15 cellular contexts compared by ENCODE assay signal in the genomic region with DNA sequence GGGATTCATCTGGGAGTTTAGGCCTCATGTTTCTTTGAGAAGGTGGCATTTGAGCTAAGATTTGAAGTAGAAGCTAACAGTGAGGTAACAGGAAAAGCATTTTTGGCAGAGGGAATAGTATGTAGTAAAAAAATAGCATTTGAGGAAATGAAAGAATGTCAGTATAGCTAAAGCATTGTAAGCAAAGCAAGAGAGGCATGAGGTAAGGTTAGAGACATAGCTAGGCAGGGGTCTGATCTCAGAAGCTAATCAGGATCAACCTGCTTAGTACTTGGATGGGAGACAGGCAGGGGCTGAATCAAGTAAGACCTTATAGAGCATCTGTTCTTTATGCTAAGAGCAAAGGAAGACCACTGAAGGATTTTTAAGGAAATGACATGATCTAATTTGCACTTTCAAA. TPM values are rescaled to one million over a fixed set of nuclear protein-coding genes. Genes with fewer than 3 reads are reported as not detected.
DNase-seq lines count a peak whose midpoint lies in the region; ATAC-seq and TF ChIP-seq lines count a peak whose summit lies in the region.
"Had no signal": no experiment of that assay in that cellular context is flagged by ENCODE, and none has a peak within 500 bp of the region (broad histone marks: within the 10 kb centered on the region; RNA-seq: fewer than 3 reads in every experiment).

No MANE protein-coding gene starts in this region.

- H3K4me2 ChIP-seq in MM.1S (ENCODE audit: low read depth, low read length) (peak overlapping the region; percentile 5; the same call in 1 of the 2 replicates), GM23248 (ENCODE audit: unreplicated experiment) (no peak overlapping the region)
- H3K4me2 ChIP-seq: smooth muscle cell had no signal

- in situ Hi-C loops in GM23248 (cut with MboI), result no loop called here

- H3K4me3 ChIP-seq in MM.1S (ENCODE audit: low read length), result no peak overlapping the region
- no peak overlapping the region for H3K4me3 ChIP-seq in GM23248
- H3K4me3 ChIP-seq: smooth muscle cell had no signal

- no peaks in the 10 kb centered on the region for H3K27me3 ChIP-seq in MM.1S (replicated peaks; ENCODE audit: insufficient read depth, low read length)
- no peaks in the 10 kb centered on the region for H3K27me3 ChIP-seq in GM23248 (replicated peaks; ENCODE audit: insufficient read depth)

- H3F3A ChIP-seq in MM.1S (ENCODE audit: insufficient read depth, low read length), result peaks cover 17% of the 10 kb centered on the region
- H3F3A ChIP-seq in GM23248 (ENCODE audit: insufficient read depth), result peaks cover 8% of the 10 kb centered on the region; the same call in 1 of the 2 replicates

- H3K36me3 Mint-ChIP-seq in central memory CD8-positive, alpha-beta T cell (ENCODE audit: insufficient read depth), result peaks cover 64% of the 10 kb centered on the region

- ATAC-seq in GM18517 (IDR thresholded peaks at IDR 0.05; ENCODE audit: unreplicated experiment) (peak; percentile 8), GM18861 (IDR thresholded peaks at IDR 0.05; ENCODE audit: unreplicated experiment) (no peak)
- ATAC-seq in central memory CD8-positive, alpha-beta T cell (replicated peaks; ENCODE audit: extremely low read depth, poor library complexity, severe bottlenecking), result no peak
- ATAC-seq: Right ventricle myocardium inferior had no signal

- H3K79me2 ChIP-seq in MM.1S (ENCODE audit: low read length), result peaks cover 38% of the 10 kb centered on the region
- peaks cover 52% of the 10 kb centered on the region for H3K79me2 ChIP-seq in GM23248 (ENCODE audit: insufficient read depth)

- no peaks in the 10 kb centered on the region for H3K9me3 Mint-ChIP-seq in central memory CD8-positive, alpha-beta T cell
- H3K9me3 Mint-ChIP-seq: CD14-positive monocyte had no signal

- H4K20me1 ChIP-seq in MM.1S (ENCODE audit: insufficient read depth, low read length), result no peaks in the 10 kb centered on the region
- no peaks in the 10 kb centered on the region for H4K20me1 ChIP-seq in GM23248 (ENCODE audit: insufficient read depth)

- H3K36me3 ChIP-seq in MM.1S (replicated peaks; ENCODE audit: insufficient read depth, low read length) (peaks cover 26% of the 10 kb centered on the region), GM23248 (ENCODE audit: low read depth) (peaks cover 64% of the 10 kb centered on the region)

- H3K4me3 Mint-ChIP-seq in central memory CD8-positive, alpha-beta T cell, result no peak overlapping the region
- H3K4me3 Mint-ChIP-seq: CD14-positive monocyte had no signal

- H3K9me3 ChIP-seq in MM.1S (replicated peaks; ENCODE audit: insufficient read depth, low read length) (no peaks in the 10 kb centered on the region), GM23248 (ENCODE audit: low read depth) (no peaks in the 10 kb centered on the region)

- peak overlapping the region; percentile 68 for H3K27ac ChIP-seq in MM.1S (ENCODE audit: low read length)
- no peak overlapping the region for H3K27ac ChIP-seq in GM23248

- H2AFZ ChIP-seq in MM.1S (ENCODE audit: low read length) (no peak overlapping the region), GM23248 (no peak overlapping the region)

- no peak for TF ChIP-seq CTCF in MM.1S (IDR thresholded peaks at IDR 0.05; ENCODE audit: low read length)

- DNase-seq in MM.1S, result no peak
- no peak for DNase-seq in central memory CD8-positive, alpha-beta T cell (ENCODE audit: low spot score in 2 of 2)
- DNase-seq in GM23248, result no peak
- DNase-seq: effector CD4-positive, alpha-beta T cell; foreskin fibroblast; GDM1; H7; mesendoderm; NCI-H2107; NCI-H82 had no signal

- H3K4me1 ChIP-seq in MM.1S (ENCODE audit: low read length), result peaks cover 33% of the 10 kb centered on the region
- peaks cover 14% of the 10 kb centered on the region for H3K4me1 ChIP-seq in GM23248 (ENCODE audit: insufficient read depth)

- no peaks in the 10 kb centered on the region for H3K27me3 Mint-ChIP-seq in central memory CD8-positive, alpha-beta T cell

- H3K9ac ChIP-seq in MM.1S (ENCODE audit: low read length) (peak overlapping the region; percentile 0; the same call in 1 of the 2 replicates), GM23248 (no peak overlapping the region)

- peak overlapping the region; percentile 75 for H3K27ac Mint-ChIP-seq in central memory CD8-positive, alpha-beta T cell (ENCODE audit: low read depth)

- H3K4me1 Mint-ChIP-seq in central memory CD8-positive, alpha-beta T cell, result peaks cover 29% of the 10 kb centered on the region

- H3K9me2 ChIP-seq in MM.1S (replicated peaks; ENCODE audit: insufficient read depth, low read length), result no peaks in the 10 kb centered on the region
- H3K9me2 ChIP-seq in GM23248 (ENCODE audit: insufficient read depth), result no peaks in the 10 kb centered on the region

RNA-seq across cellular contexts. Expression of a gene that starts 4.0 kb away (rescaled TPM):
- total RNA-seq in GM23248 (2014; rRNA removed; shearing (Covaris generic)), result 23.1 and 42.2 TPM in 2 replicates
- 38.4 and 39.0 TPM in 2 replicates for polyA plus RNA-seq in GM23248 (2016; fragmentation: Nextera tagmentation; extraction: Ambion mirVana)

RNA-seq across cellular contexts. Expression of a gene that starts 4.1 kb away (rescaled TPM):
- total RNA-seq in GM23248 (2014; rRNA removed; shearing (Covaris generic)), result 14.5 and 14.8 TPM in 2 replicates
- 13.9 and 14.2 TPM in 2 replicates for polyA plus RNA-seq in GM23248 (2016; fragmentation: Nextera tagmentation; extraction: Ambion mirVana)

RNA-seq across cellular contexts. Expression of a gene that starts 17.5 kb away (rescaled TPM):
- total RNA-seq in GM23248 (2014; rRNA removed; shearing (Covaris generic)), result 5.9 and 12.0 TPM in 2 replicates
- polyA plus RNA-seq in GM23248 (2016; fragmentation: Nextera tagmentation; extraction: Ambion mirVana), result 7.8 and 9.5 TPM in 2 replicates

RNA-seq across cellular contexts. Expression of a gene that starts 30.9 kb away (rescaled TPM):
- total RNA-seq in GM23248 (2014; rRNA removed; shearing (Covaris generic)), result 22.2 and 32.5 TPM in 2 replicates
- polyA plus RNA-seq in GM23248 (2016; fragmentation: Nextera tagmentation; extraction: Ambion mirVana), result 58.3 and 63.0 TPM in 2 replicates

RNA-seq across cellular contexts. Expression of a gene that starts 57.7 kb away (rescaled TPM):
- total RNA-seq in GM23248 (2014; rRNA removed; shearing (Covaris generic)), result 0.38 and 0.65 TPM in 2 replicates
- 3.4 and 3.5 TPM in 2 replicates for polyA plus RNA-seq in GM23248 (2016; fragmentation: Nextera tagmentation; extraction: Ambion mirVana)
